In the genomic region with DNA sequence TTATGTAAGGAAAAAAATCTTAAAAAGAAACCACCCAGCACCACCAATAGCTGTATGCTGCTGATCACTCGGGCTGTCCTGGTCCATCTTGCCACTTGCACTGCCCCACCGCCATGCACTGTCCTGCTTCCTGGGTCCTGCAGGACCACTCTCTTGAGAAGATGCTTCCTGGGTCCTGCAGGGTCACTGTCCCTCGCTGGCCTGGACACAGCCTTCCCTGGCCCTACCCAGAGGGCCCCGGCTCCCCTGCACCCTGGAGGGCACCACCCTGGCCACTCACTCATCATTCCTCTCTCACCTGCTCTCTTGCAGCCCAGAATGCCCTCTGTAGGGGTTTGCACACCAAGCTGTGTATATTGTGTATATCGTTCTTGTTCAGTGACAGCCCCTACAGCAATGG, we compare ENCODE assay signal across 22 cellular contexts. TPM values are rescaled to one million over a fixed set of nuclear protein-coding genes. Genes with fewer than 3 reads are reported as not detected.
DNase-seq lines count a peak whose midpoint lies in the region; ATAC-seq and TF ChIP-seq lines count a peak whose summit lies in the region.
"Had no signal": no experiment of that assay in that cellular context is flagged by ENCODE, and none has a peak within 500 bp of the region (broad histone marks: within the 10 kb centered on the region; RNA-seq: fewer than 3 reads in every experiment).

No MANE protein-coding gene starts in this region.

- H2BK5ac ChIP-seq in neuronal stem cell (ENCODE audit: low read length), result no peak overlapping the region

- H3K27ac Mint-ChIP-seq in activated naive CD8-positive, alpha-beta T cell treated with anti-CD3 and anti-CD28 coated beads, Interleukin-2, amount 10 ng/mL, durations not matched to agents 7 days and 5 days, result no peak overlapping the region
- no peak overlapping the region for H3K27ac Mint-ChIP-seq in activated naive CD8-positive, alpha-beta T cell treated with anti-CD3 and anti-CD28 coated beads for 36 hours
- H3K27ac Mint-ChIP-seq in chondrocyte (ENCODE audit: unreplicated experiment), result no peak overlapping the region
- H3K27ac Mint-ChIP-seq: CD4-positive, CD25-positive, alpha-beta regulatory T cell had no signal

- H4K91ac ChIP-seq in neuronal stem cell (ENCODE audit: low read depth, low read length, poor library complexity), result no peak overlapping the region

- POLR2A ChIA-PET in activated naive CD8-positive, alpha-beta T cell treated with anti-CD3 and anti-CD28 coated beads, Interleukin-2, amount 10 ng/mL, durations not matched to agents 7 days and 5 days (lab: Charles Lee), result interaction anchor here (1.3 kb wide), 1 partner anchor 117 kb away, joined by 3 read pairs; no protein-coding TSS in a partner anchor

- H3K4me3 ChIP-seq in neuronal stem cell (ENCODE audit: low read length in 2 of 2), result no peak overlapping the region
- H3K4me3 ChIP-seq in aorta (ENCODE audit: low read length in 2 of 2), result no peak overlapping the region
- H3K4me3 ChIP-seq: GM23248, K562 had no signal

- H3K4me2 ChIP-seq in neuronal stem cell (ENCODE audit: insufficient read depth, low read length, poor library complexity, severe bottlenecking), result no peak overlapping the region

- TF ChIP-seq CTCF in chondrocyte (IDR thresholded peaks at IDR 0.05), result no peak

- peaks cover 2% of the 10 kb centered on the region for H3K4me1 Mint-ChIP-seq in activated naive CD8-positive, alpha-beta T cell treated with anti-CD3 and anti-CD28 coated beads, Interleukin-2, amount 10 ng/mL, durations not matched to agents 7 days and 5 days
- no peaks in the 10 kb centered on the region for H3K4me1 Mint-ChIP-seq in activated naive CD8-positive, alpha-beta T cell treated with anti-CD3 and anti-CD28 coated beads for 36 hours
- H3K4me1 Mint-ChIP-seq in chondrocyte (ENCODE audit: low read depth), result no peaks in the 10 kb centered on the region

- H3K27me3 ChIP-seq in neuronal stem cell (ENCODE audit: control insufficient read depth in 3 of 3, insufficient read depth in 3 of 3, low read depth in 1 of 3, low read length in 3 of 3) (peaks cover 0 to 20% (median 3%) of the 10 kb centered on the region in 3 experiments), aorta (ENCODE audit: control insufficient read depth in 1 of 2, insufficient read depth in 2 of 2, low read length in 1 of 2) (no peaks in the 10 kb centered on the region)

- peak overlapping the region; percentile 51 for H3K18ac ChIP-seq in neuronal stem cell (ENCODE audit: low read length)

- H3K27ac ChIP-seq in neuronal stem cell (replicated peaks; ENCODE audit: low read length) (no peak overlapping the region), aorta (ENCODE audit: low read depth in 1 of 2, low read length in 2 of 2) (no peak overlapping the region)
- H3K27ac ChIP-seq: GM23248 had no signal

- no peaks in the 10 kb centered on the region for H3K27me3 Mint-ChIP-seq in activated naive CD8-positive, alpha-beta T cell treated with anti-CD3 and anti-CD28 coated beads, Interleukin-2, amount 10 ng/mL, durations not matched to agents 7 days and 5 days
- peaks cover 3% of the 10 kb centered on the region for H3K27me3 Mint-ChIP-seq in activated naive CD8-positive, alpha-beta T cell treated with anti-CD3 and anti-CD28 coated beads for 36 hours
- H3K27me3 Mint-ChIP-seq in chondrocyte (ENCODE audit: low read depth), result peaks cover 13% of the 10 kb centered on the region

- intact Hi-C loops in aorta (cut with DNase I), result loop anchor here in 1 of 2 donors (2.0 kb wide), 1 partner anchor 82 kb away; no protein-coding TSS in a partner anchor

- peak; percentile 20 for DNase-seq in activated naive CD8-positive, alpha-beta T cell treated with anti-CD3 and anti-CD28 coated beads, Interleukin-2, amount 10 ng/mL, durations not matched to agents 7 days and 5 days
- DNase-seq in activated naive CD8-positive, alpha-beta T cell treated with anti-CD3 and anti-CD28 coated beads for 36 hours, result no peak
- peak; percentile 73 for DNase-seq in chondrocyte (ENCODE audit: low spot score)
- DNase-seq in neuronal stem cell (ENCODE audit: low spot score), result no peak
- peak; percentile 24 to 34 for DNase-seq in aorta
- no peak for DNase-seq in retina
- DNase-seq: 8988T; ACHN; CD4-positive, CD25-positive, alpha-beta regulatory T cell; GM23248; H9; Kasumi-1; MV-4-11; NCI-H2029; NCI-H69; RPMI8226; SHP77 treated with DMSO at 0.1 percent for 48 hours had no signal

- peaks cover 2% of the 10 kb centered on the region for H3K79me1 ChIP-seq in neuronal stem cell (ENCODE audit: low read depth, low read length)

- no peak overlapping the region for H3K14ac ChIP-seq in neuronal stem cell (ENCODE audit: low read length)

- peak overlapping the region; percentile 78 for H3K23ac ChIP-seq in neuronal stem cell (ENCODE audit: low read depth, low read length, poor library complexity)

- H3K9me3 Mint-ChIP-seq in activated naive CD8-positive, alpha-beta T cell treated with anti-CD3 and anti-CD28 coated beads, Interleukin-2, amount 10 ng/mL, durations not matched to agents 7 days and 5 days, result peaks cover 8% of the 10 kb centered on the region
- no peaks in the 10 kb centered on the region for H3K9me3 Mint-ChIP-seq in activated naive CD8-positive, alpha-beta T cell treated with anti-CD3 and anti-CD28 coated beads for 36 hours
- H3K9me3 Mint-ChIP-seq in chondrocyte (ENCODE audit: low read depth), result no peaks in the 10 kb centered on the region

- H3K9me3 ChIP-seq in neuronal stem cell (replicated peaks in 1 of 2; ENCODE audit: control insufficient read depth in 2 of 2, insufficient read depth in 1 of 2, low read depth in 1 of 2, low read length in 2 of 2), result no peaks in the 10 kb centered on the region
- H3K9me3 ChIP-seq in aorta (ENCODE audit: control insufficient read depth, low read length), result no peaks in the 10 kb centered on the region

- no peak for ATAC-seq in activated naive CD8-positive, alpha-beta T cell treated with anti-CD3 and anti-CD28 coated beads, Interleukin-2, amount 10 ng/mL, durations not matched to agents 7 days and 5 days (ENCODE audit: low read depth)
- no peak for ATAC-seq in aorta (ENCODE audit: low FRiP score)
- ATAC-seq in HG02571 (IDR thresholded peaks at IDR 0.05; ENCODE audit: unreplicated experiment), result no peak

- peaks cover 1% of the 10 kb centered on the region for H3K36me3 Mint-ChIP-seq in activated naive CD8-positive, alpha-beta T cell treated with anti-CD3 and anti-CD28 coated beads, Interleukin-2, amount 10 ng/mL, durations not matched to agents 7 days and 5 days
- no peaks in the 10 kb centered on the region for H3K36me3 Mint-ChIP-seq in activated naive CD8-positive, alpha-beta T cell treated with anti-CD3 and anti-CD28 coated beads for 36 hours
- H3K36me3 Mint-ChIP-seq in chondrocyte (ENCODE audit: low read depth), result no peaks in the 10 kb centered on the region
- H3K36me3 Mint-ChIP-seq: CD4-positive, CD25-positive, alpha-beta regulatory T cell had no signal

- WGBS in neuronal stem cell (ENCODE audit: extremely low coverage in 2 of 2, insufficient read length in 2 of 2, insufficient replicate concordance in 1 of 2), 2 donors, result no CpG with 5 or more reads among the region's 5 CpGs
- WGBS in aorta, 2 donors, result 87 to 89% methylated on average over 5 of the region's 5 CpGs

- H2AFZ ChIP-seq in neuronal stem cell (ENCODE audit: low read length), result no peak overlapping the region
- H2AFZ ChIP-seq: GM23248 had no signal

- H3K4ac ChIP-seq in neuronal stem cell (ENCODE audit: low read length), result no peak overlapping the region

- peak overlapping the region; percentile 81 for H2AK5ac ChIP-seq in neuronal stem cell (ENCODE audit: low read depth, low read length)

- H3K36me3 ChIP-seq in neuronal stem cell (replicated peaks in 1 of 2; ENCODE audit: control insufficient read depth in 2 of 2, insufficient read depth in 2 of 2, low read length in 2 of 2) (peaks cover 0 to 3% of the 10 kb centered on the region in 2 donors), aorta (ENCODE audit: control insufficient read depth in 1 of 2, insufficient read depth in 2 of 2, low read length in 1 of 2) (no peaks in the 10 kb centered on the region)

- no peak overlapping the region for H2BK15ac ChIP-seq in neuronal stem cell (ENCODE audit: low read length)

- no peak overlapping the region for H2BK120ac ChIP-seq in neuronal stem cell (ENCODE audit: low read depth, low read length)

- peak overlapping the region; percentile 85 for H2BK12ac ChIP-seq in neuronal stem cell (ENCODE audit: low read length)

- H3K4me3 Mint-ChIP-seq in activated naive CD8-positive, alpha-beta T cell treated with anti-CD3 and anti-CD28 coated beads, Interleukin-2, amount 10 ng/mL, durations not matched to agents 7 days and 5 days, result no peak overlapping the region
- H3K4me3 Mint-ChIP-seq in activated naive CD8-positive, alpha-beta T cell treated with anti-CD3 and anti-CD28 coated beads for 36 hours, result no peak overlapping the region
- H3K4me3 Mint-ChIP-seq in chondrocyte (ENCODE audit: unreplicated experiment), result no peak overlapping the region
- H3K4me3 Mint-ChIP-seq: CD4-positive, CD25-positive, alpha-beta regulatory T cell; H9 had no signal

- H3K4me1 ChIP-seq in neuronal stem cell (ENCODE audit: control insufficient read depth in 2 of 2, insufficient read depth in 1 of 2, low read depth in 1 of 2, low read length in 2 of 2), result peaks cover 13% of the 10 kb centered on the region in 2 donors
- no peaks in the 10 kb centered on the region for H3K4me1 ChIP-seq in aorta (ENCODE audit: control insufficient read depth in 1 of 2, insufficient read depth in 2 of 2, low read length in 2 of 2)

- H4K8ac ChIP-seq in neuronal stem cell (ENCODE audit: low read depth, low read length), result no peak overlapping the region

- no peak overlapping the region for H3K9ac ChIP-seq in neuronal stem cell (ENCODE audit: low read depth, low read length, poor library complexity)
- H3K9ac ChIP-seq: GM23248 had no signal

RNA-seq across cellular contexts. Expression of a gene that starts 2.4 kb away (rescaled TPM):
- total RNA-seq in activated naive CD8-positive, alpha-beta T cell treated with anti-CD3 and anti-CD28 coated beads, Interleukin-2, amount 10 ng/mL, durations not matched to agents 7 days and 5 days, result not detected
- not detected for total RNA-seq in activated naive CD8-positive, alpha-beta T cell treated with anti-CD3 and anti-CD28 coated beads for 36 hours
- total RNA-seq in chondrocyte (not detected in 3 replicates), aorta (not detected)
- polyA plus RNA-seq in neuronal stem cell (2013, experiment 1 of 2), result 0.08 TPM
- not detected for polyA plus RNA-seq in neuronal stem cell (2013, experiment 2 of 2)
- polyA plus RNA-seq in aorta, result not detected
- total RNA-seq: CD4-positive, CD25-positive, alpha-beta regulatory T cell; GM23248; H9; K562; M059J; NCI-H460 had no signal
- polyA plus RNA-seq: BJ; CD4-positive, CD25-positive, alpha-beta regulatory T cell; GM23248; K562 had no signal

RNA-seq across cellular contexts. Expression of a gene that starts 6.8 kb away (rescaled TPM):
- total RNA-seq in activated naive CD8-positive, alpha-beta T cell treated with anti-CD3 and anti-CD28 coated beads, Interleukin-2, amount 10 ng/mL, durations not matched to agents 7 days and 5 days, result 10 to 100 TPM; 87.1 to 89.5 TPM
- 100 to 1,000 TPM; 155 to 158 TPM for total RNA-seq in activated naive CD8-positive, alpha-beta T cell treated with anti-CD3 and anti-CD28 coated beads for 36 hours
- 139 to 162 TPM (median 140 TPM) in 3 replicates for total RNA-seq in chondrocyte
- 234 TPM for polyA plus RNA-seq in neuronal stem cell (2013, experiment 1 of 2)
- 225 TPM for polyA plus RNA-seq in neuronal stem cell (2013, experiment 2 of 2)
- 10 to 100 TPM; 83.7 to 94.0 TPM for total RNA-seq in aorta
- polyA plus RNA-seq in aorta, result 100 to 1,000 TPM; 415 to 787 TPM

Comparison
In these comparisons a context has a peak if more than half of its experiments do, and no peak if none do; other contexts are left out.
1. DNase-seq: peak in activated naive CD8-positive, alpha-beta T cell treated with anti-CD3 and anti-CD28 coated beads, Interleukin-2, amount 10 ng/mL, durations not matched to agents 7 days and 5 days (single experiment), chondrocyte (single experiment) and aorta (2 of 2); none in activated naive CD8-positive, alpha-beta T cell treated with anti-CD3 and anti-CD28 coated beads for 36 hours (single experiment), neuronal stem cell (single experiment) and retina (single experiment).